ENCODE assay signal across 17 cellular contexts in the genomic region with DNA sequence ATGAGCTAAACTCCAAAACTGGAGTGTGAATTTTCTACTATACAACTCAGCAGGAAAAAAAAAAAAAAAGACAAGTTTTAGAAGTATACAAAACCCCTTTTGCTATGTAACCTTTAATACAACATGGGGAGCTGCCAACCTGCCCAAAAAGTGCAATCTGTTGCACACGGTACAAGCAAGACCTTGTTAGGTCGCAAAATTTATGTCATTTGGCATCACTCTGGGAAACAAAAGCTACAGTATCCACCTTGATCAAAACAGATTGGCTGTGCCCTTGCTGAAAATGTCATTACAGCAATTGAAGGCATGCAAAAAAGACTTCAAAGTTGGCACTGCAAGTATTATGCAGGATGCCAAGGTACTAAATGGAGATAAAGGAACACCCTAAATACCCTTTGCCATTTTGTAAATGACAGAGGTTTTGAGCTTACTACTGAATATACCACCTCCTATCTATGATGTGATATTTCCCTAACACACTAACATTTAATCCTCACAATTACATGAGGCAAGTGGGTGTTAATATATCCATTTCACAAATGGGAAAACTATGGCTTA.
DNase-seq lines count a peak whose midpoint lies in the region; ATAC-seq, FAIRE-seq and TF ChIP-seq lines count a peak whose summit lies in the region.
"Had no signal": no experiment of that assay in that cellular context is flagged by ENCODE, and none has a peak within 500 bp of the region (broad histone marks: within the 10 kb centered on the region; RNA-seq: fewer than 3 reads in every experiment).

No MANE protein-coding gene starts in this region.

- peak overlapping the region; percentile 7 for H2AFZ ChIP-seq in mammary epithelial cell (ENCODE audit: low read depth, low read length)
- H2AFZ ChIP-seq in H1 (ENCODE audit: low read length): no peak overlapping the region

- dilution Hi-C loops in mammary epithelial cell (cut with HindIII; ENCODE audit: low sequenced_read_pairs): no loop called here

- H3K23me2 ChIP-seq in H1 (ENCODE audit: low read depth, low read length): peaks cover 2% of the 10 kb centered on the region; the same call in 1 of the 2 replicates

- H3K27ac ChIP-seq in mammary epithelial cell (ENCODE audit: insufficient read depth, low read depth, low read length) (no peak overlapping the region), H1 (ENCODE audit: low read depth, low read length) (no peak overlapping the region), psoas muscle (peak overlapping the region; percentile 66)
- H3K27ac ChIP-seq: 22Rv1, A549, C4-2B had no signal

- no peak overlapping the region for H2BK15ac ChIP-seq in H1 (ENCODE audit: low read length)

- H3K79me1 ChIP-seq in H1 (ENCODE audit: low read depth, low read length): no peaks in the 10 kb centered on the region

- POLR2A ChIA-PET in MCF 10A (lab: Yijun Ruan, JAX) (interaction anchor here (1.0 kb wide), 1 partner anchor 1200 kb away, joined by 3 read pairs; no protein-coding TSS in a partner anchor), H1 (lab: Charles Lee; ENCODE audit: partially characterized antibody) (interaction anchor here (1.2 kb wide), 1 partner anchor 9 kb away, joined by 6 read pairs; no protein-coding TSS in a partner anchor)

- H3K9ac ChIP-seq in mammary epithelial cell (ENCODE audit: insufficient read depth, low read length) (no peak overlapping the region), H1 (replicated peaks in 1 of 4; ENCODE audit: extremely low read depth in 1 of 4, low read depth in 3 of 4, low read length in 3 of 4) (no peak overlapping the region)

- H3K9me3 ChIP-seq in mammary epithelial cell (replicated peaks; ENCODE audit: insufficient read depth, low read length): no peaks in the 10 kb centered on the region
- no peaks in the 10 kb centered on the region for H3K9me3 ChIP-seq in H1 (ENCODE audit: insufficient read depth in 2 of 2, low read depth in 1 of 2, low read length in 1 of 2)
- H3K9me3 ChIP-seq in psoas muscle: no peaks in the 10 kb centered on the region
- H3K9me3 ChIP-seq: A549, Caco-2, HAP-1 had no signal

- H3K9me3 Mint-ChIP-seq in MCF 10A (ENCODE audit: unreplicated experiment) (no peaks in the 10 kb centered on the region), Calu3 (ENCODE audit: low read depth, unreplicated experiment) (no peaks in the 10 kb centered on the region), progenitor cell of endocrine pancreas (ENCODE audit: low read depth) (peaks cover 3% of the 10 kb centered on the region)
- H3K9me3 Mint-ChIP-seq: CD4-positive, alpha-beta T cell had no signal

- H4K5ac ChIP-seq in H1 (ENCODE audit: insufficient read length, low read depth, low read length): no peak overlapping the region

- H3K4me2 ChIP-seq in mammary epithelial cell (ENCODE audit: insufficient read depth, low read depth, low read length): no peak overlapping the region
- no peak overlapping the region for H3K4me2 ChIP-seq in H1 (ENCODE audit: insufficient read depth in 1 of 2, low read depth in 2 of 2, low read length in 2 of 2)
- H3K4me2 ChIP-seq: A549 had no signal

- no peak for TF ChIP-seq RAD21 in H1 (IDR thresholded peaks at IDR 0.05 in 1 of 2, conservative IDR thresholded peaks at IDR 0.05 in 1 of 2; ENCODE audit: low read depth in 2 of 2, low read length in 2 of 2)

- H3K4me3 Mint-ChIP-seq in MCF 10A (ENCODE audit: unreplicated experiment): no peak overlapping the region
- no peak overlapping the region for H3K4me3 Mint-ChIP-seq in Calu3 (ENCODE audit: low read depth, unreplicated experiment)
- H3K4me3 Mint-ChIP-seq in progenitor cell of endocrine pancreas (ENCODE audit: low read depth): no peak overlapping the region
- H3K4me3 Mint-ChIP-seq: CD4-positive, alpha-beta T cell had no signal

- no peak overlapping the region for H3K18ac ChIP-seq in H1 (ENCODE audit: extremely low read depth, low read length)

- H3K4me1 ChIP-seq in mammary epithelial cell (ENCODE audit: insufficient read depth, low read length) (peaks cover 22% of the 10 kb centered on the region), H1 (replicated peaks in 1 of 4; ENCODE audit: control insufficient read depth in 3 of 4, insufficient read depth in 4 of 4, low read length in 3 of 4) (peaks cover 0 to 3% (median 1%) of the 10 kb centered on the region in 4 experiments; a peak in 2 of 7 replicates), psoas muscle (peaks cover 39% of the 10 kb centered on the region)
- H3K4me1 ChIP-seq: A549, HAP-1 had no signal

- H3K27me3 ChIP-seq in mammary epithelial cell (ENCODE audit: insufficient read depth, low read length) (no peaks in the 10 kb centered on the region), H1 (replicated peaks in 1 of 4; ENCODE audit: control insufficient read depth in 3 of 4, extremely low read depth in 1 of 4, insufficient read depth in 3 of 4, low read length in 3 of 4) (no peaks in the 10 kb centered on the region), psoas muscle (ENCODE audit: insufficient read depth in 3 of 3, low read length in 2 of 3) (no peaks in the 10 kb centered on the region)

- H3K14ac ChIP-seq in H1 (ENCODE audit: insufficient read length): no peak overlapping the region

- H4K8ac ChIP-seq in H1 (ENCODE audit: extremely low read depth, insufficient read depth, low read length): no peak overlapping the region

- H3K56ac ChIP-seq in H1 (replicated peaks; ENCODE audit: insufficient read length, low read depth, low read length): no peak overlapping the region

- in situ Hi-C loops in mammary epithelial cell (cut with MboI; ENCODE audit: low sequenced_read_pairs in 2 of 2): no loop called here

- 68% methylated on average over 2 of the region's 2 CpGs for whole genome bisulfite sequencing in mammary epithelial cell (ENCODE audit: low coverage, missing lambda C conversion rate)
- 92% methylated on average over 2 of the region's 2 CpGs; no CpG with 5 or more reads in 1 of the 2 experiments for WGBS in H1 (ENCODE audit: extremely low coverage in 1 of 2, insufficient coverage in 1 of 2, insufficient read length in 1 of 2, insufficient replicate concordance in 2 of 2, low coverage in 1 of 2, low lambda C conversion rate in 2 of 2, missing lambda C conversion rate in 1 of 2), 2 experiments
- 27 to 52% (median 30%) methylated on average over 2 of the region's 2 CpGs for WGBS in psoas muscle, 3 donors

- TF ChIP-seq CTCF in mammary epithelial cell (conservative IDR thresholded peaks at IDR 0.05 in 1 of 2, IDR thresholded peaks at IDR 0.05 in 1 of 2; ENCODE audit: extremely low read depth in 1 of 2, insufficient read depth in 1 of 2, low read depth in 1 of 2, low read length in 2 of 2) (no peak), MCF 10A (IDR thresholded peaks at IDR 0.05; ENCODE audit: unreplicated experiment) (no peak), Calu3 (IDR thresholded peaks at IDR 0.05; ENCODE audit: unreplicated experiment) (no peak), H1 (IDR thresholded peaks at IDR 0.05; ENCODE audit: control extremely low read depth in 1 of 3, insufficient read depth in 1 of 3, low read depth in 1 of 3, low read length in 3 of 3) (no peak), psoas muscle (IDR thresholded peaks at IDR 0.05) (no peak), progenitor cell of endocrine pancreas (IDR thresholded peaks at IDR 0.05; ENCODE audit: unreplicated experiment) (no peak)

- no peak for TF ChIP-seq POLR2A in H1 (IDR thresholded peaks at IDR 0.05; ENCODE audit: control extremely low read depth in 1 of 2, low read depth in 2 of 2, low read length in 2 of 2)

- no TSS peak for BruUV-seq in mammary epithelial cell (replicated peaks; lab: Mats Ljungman, UMichigan)
- BruUV-seq in MCF 10A (replicated peaks; lab: Mats Ljungman, UMichigan): no TSS peak
- BruUV-seq in Calu3 (replicated peaks; lab: Mats Ljungman, UMichigan): no TSS peak

- no peaks in the 10 kb centered on the region for H4K20me1 ChIP-seq in mammary epithelial cell (ENCODE audit: insufficient read depth, low read length)
- no peaks in the 10 kb centered on the region for H4K20me1 ChIP-seq in H1 (replicated peaks in 1 of 2; ENCODE audit: control insufficient read depth in 1 of 2, insufficient read depth in 2 of 2, low read length in 2 of 2)

- H3K79me2 ChIP-seq in mammary epithelial cell (ENCODE audit: insufficient read depth, low read length) (no peaks in the 10 kb centered on the region), H1 (ENCODE audit: control insufficient read depth in 1 of 2, insufficient read depth in 2 of 2, low read length in 2 of 2) (no peaks in the 10 kb centered on the region)

- no peak for FAIRE-seq in H1 (lab: Jason Lieb, UNC)
- FAIRE-seq: A549 had no signal

- ATAC-seq in psoas muscle: peak in 1 of 4 donors; percentile 16
- no peak for ATAC-seq in GM21619 (IDR thresholded peaks at IDR 0.05; ENCODE audit: unreplicated experiment)
- ATAC-seq: A549 had no signal

- H2BK20ac ChIP-seq in H1 (ENCODE audit: low read length): no peak overlapping the region

- H3K4me3 ChIP-seq in mammary epithelial cell (replicated peaks in 1 of 3; ENCODE audit: insufficient read depth in 1 of 3, low read depth in 2 of 3, low read length in 3 of 3) (no peak overlapping the region), H1 (ENCODE audit: extremely low read depth in 1 of 4, insufficient read depth in 2 of 4, low read depth in 3 of 4, low read length in 4 of 4) (no peak overlapping the region), psoas muscle (no peak overlapping the region)
- H3K4me3 ChIP-seq: A549, HAP-1 had no signal

- no peak overlapping the region for H2BK12ac ChIP-seq in H1 (ENCODE audit: low read depth, low read length)

- no peak for TF ChIP-seq EP300 in H1 (IDR thresholded peaks at IDR 0.05; ENCODE audit: borderline replicate concordance in 1 of 2, low read depth in 2 of 2, low read length in 2 of 2)

- H3K36me3 ChIP-seq in mammary epithelial cell (ENCODE audit: insufficient read depth, low read length) (peaks cover 2% of the 10 kb centered on the region), H1 (ENCODE audit: control insufficient read depth in 2 of 4, insufficient read depth in 4 of 4, low read length in 3 of 4) (peaks cover 0 to 8% (median 4%) of the 10 kb centered on the region in 4 experiments; a peak in 2 of 8 replicates), psoas muscle (ENCODE audit: insufficient read depth in 1 of 2, low read depth in 1 of 2) (peaks cover 0 to 22% of the 10 kb centered on the region in 2 donors)
- H3K36me3 ChIP-seq: HAP-1 had no signal

- no peak overlapping the region for H4K91ac ChIP-seq in H1 (replicated peaks; ENCODE audit: insufficient read length, low read length)

- H3K36me3 Mint-ChIP-seq in MCF 10A (ENCODE audit: insufficient read depth, unreplicated experiment): peaks cover 7% of the 10 kb centered on the region
- H3K36me3 Mint-ChIP-seq in Calu3 (ENCODE audit: insufficient read depth, unreplicated experiment): no peaks in the 10 kb centered on the region
- peaks cover 7% of the 10 kb centered on the region for H3K36me3 Mint-ChIP-seq in progenitor cell of endocrine pancreas (ENCODE audit: insufficient read depth)

- no peak overlapping the region for H2BK5ac ChIP-seq in H1 (ENCODE audit: low read depth, low read length)

- CTCF ChIA-PET in mammary epithelial cell (lab: Charles Lee; ENCODE audit: low non-redundant PET): interaction anchor here (0.6 kb wide), 1 partner anchor 150 kb away, joined by 4 read pairs; the partner anchor contains the start of gene TBC1D4
- CTCF ChIA-PET in MCF 10A (lab: Yijun Ruan, JAX): interaction anchor here (0.7 to 2.2 kb wide), 6 partner anchors 25 to 1604 kb away, joined by 4 to 8 read pairs (median 4); partner anchors contain the start of gene TBC1D4
- CTCF ChIA-PET in Calu3 (lab: Charles Lee): interaction anchor here (0.6 kb wide), 1 partner anchor 394 kb away, joined by 3 read pairs; no protein-coding TSS in a partner anchor
- CTCF ChIA-PET in H1 (lab: Charles Lee; ENCODE audit: partially characterized antibody): interaction anchor here (0.6 to 1.8 kb wide), 3 partner anchors 24 to 508 kb away, joined by 3 to 7 read pairs (median 3); no protein-coding TSS in a partner anchor

- intact Hi-C loops in mammary epithelial cell (cut with micrococcal nuclease) (no loop called here), MCF 10A (cut with micrococcal nuclease) (no loop called here), Calu3 (cut with micrococcal nuclease; ENCODE audit: unreplicated experiment) (no loop called here), psoas muscle (cut with DNase I) (no loop called here)

- H3K27ac Mint-ChIP-seq in MCF 10A (ENCODE audit: low read depth, unreplicated experiment) (no peak overlapping the region), Calu3 (ENCODE audit: unreplicated experiment) (peak overlapping the region; percentile 44), progenitor cell of endocrine pancreas (no peak overlapping the region)
- H3K27ac Mint-ChIP-seq: CD4-positive, alpha-beta T cell had no signal

- DNase-seq in mammary epithelial cell: no peak
- DNase-seq in MCF 10A (ENCODE audit: unreplicated experiment): no peak
- DNase-seq in Calu3: no peak
- no peak for DNase-seq in H1 (ENCODE audit: low read depth in 1 of 2, low spot score in 2 of 2)
- no peak for DNase-seq in psoas muscle
- no peak for DNase-seq in progenitor cell of endocrine pancreas (ENCODE audit: low spot score, unreplicated experiment)
- DNase-seq: AML-193; Caco-2; CD4-positive, alpha-beta T cell; DMS153; DMS79; GDM1 had no signal

- no peaks in the 10 kb centered on the region for H3K27me3 Mint-ChIP-seq in MCF 10A (ENCODE audit: insufficient read depth, unreplicated experiment)
- no peaks in the 10 kb centered on the region for H3K27me3 Mint-ChIP-seq in Calu3 (ENCODE audit: unreplicated experiment)
- peaks cover 6% of the 10 kb centered on the region for H3K27me3 Mint-ChIP-seq in progenitor cell of endocrine pancreas
- H3K27me3 Mint-ChIP-seq: CD4-positive, alpha-beta T cell had no signal

- no peak overlapping the region for H2BK120ac ChIP-seq in H1 (replicated peaks; ENCODE audit: low read depth, low read length)

- H2AK5ac ChIP-seq in H1 (ENCODE audit: low read depth, low read length): 0 out of 2 replicates have a peak overlapping the region, but pooled peaks have one; percentile 56

- H3K23ac ChIP-seq in H1 (ENCODE audit: insufficient read length): no peak overlapping the region

- no peak overlapping the region for H3K4ac ChIP-seq in H1 (replicated peaks; ENCODE audit: insufficient read length, low read depth, low read length)

- H3K4me1 Mint-ChIP-seq in MCF 10A (ENCODE audit: insufficient read depth, unreplicated experiment) (peaks cover 14% of the 10 kb centered on the region), Calu3 (ENCODE audit: low read depth, unreplicated experiment) (peaks cover 8% of the 10 kb centered on the region), progenitor cell of endocrine pancreas (ENCODE audit: low read depth) (peaks cover 28% of the 10 kb centered on the region)
